9 cellular contexts compared by ENCODE assay signal in the genomic region with DNA sequence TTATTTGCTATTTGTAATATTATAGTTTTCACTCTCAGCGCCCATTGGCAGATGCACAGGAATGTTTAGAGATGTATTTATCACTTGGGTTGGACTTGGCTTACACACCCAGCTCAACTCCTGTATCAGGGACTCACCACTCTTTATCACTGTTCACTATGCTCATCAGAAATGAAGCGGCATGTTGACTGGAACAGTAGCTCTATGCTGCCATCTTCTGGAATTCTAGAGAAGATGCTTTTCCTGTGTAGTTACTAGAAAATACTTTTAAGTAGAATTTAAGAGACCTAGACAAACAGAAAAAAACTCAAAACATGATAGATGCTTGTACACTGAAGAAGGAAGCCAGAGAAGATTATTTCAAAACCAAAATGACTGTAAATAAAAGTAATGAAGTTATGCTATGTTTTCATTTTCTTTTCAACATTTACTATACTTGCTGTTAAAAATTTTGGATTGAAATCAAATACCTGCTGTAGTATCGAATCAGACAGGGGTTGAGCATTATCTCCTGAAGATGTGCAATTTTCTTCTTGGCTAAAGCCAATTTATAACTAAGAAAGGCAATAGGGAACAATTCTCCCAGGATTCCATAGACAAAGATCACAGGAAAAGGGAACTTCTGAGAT. TPM values are rescaled to one million over a fixed set of nuclear protein-coding genes. Genes with fewer than 3 reads are reported as not detected.
A peak's percentile ranks its signal among the peaks of the same experiment; 100 is the strongest.
DNase-seq lines count a peak whose midpoint lies in the region; ATAC-seq and TF ChIP-seq lines count a peak whose summit lies in the region.
"Had no signal": no experiment of that assay in that cellular context is flagged by ENCODE, and none has a peak within 500 bp of the region (broad histone marks: within the 10 kb centered on the region; RNA-seq: fewer than 3 reads in every experiment).

No MANE protein-coding gene starts in this region.

- no peak overlapping the region for H3K4me3 ChIP-seq in NT2/D1 (ENCODE audit: insufficient read length, low read depth)
- H3K4me3 ChIP-seq in breast epithelium, result no peak overlapping the region
- H3K4me3 ChIP-seq in thoracic aorta, result no peak overlapping the region
- H3K4me3 ChIP-seq: BLaER1 treated with 17β-estradiol and CSF1 and Interleukin-3, amounts not matched to agents 10 nM and 100 nM had no signal

- TF ChIP-seq CTCF in breast epithelium (IDR thresholded peaks at IDR 0.05) (peak; percentile 56 to 72 (median 59)), thoracic aorta (IDR thresholded peaks at IDR 0.05) (peak; percentile 70)

- peak; percentile 71 for ATAC-seq in GM21423 (IDR thresholded peaks at IDR 0.05; ENCODE audit: unreplicated experiment)
- ATAC-seq in thoracic aorta (ENCODE audit: insufficient number of reproducible peaks, low FRiP score, low read depth), result no peak

- no peak overlapping the region for H3K9ac ChIP-seq in NT2/D1 (ENCODE audit: insufficient read length, low read depth)
- H3K9ac ChIP-seq: BLaER1 treated with 17β-estradiol and CSF1 and Interleukin-3, amounts not matched to agents 10 nM and 100 nM had no signal

- intact Hi-C loops in breast epithelium (cut with DNase I; ENCODE audit: low total_unique reads), result no loop called here

- H3K27ac ChIP-seq in breast epithelium (no peak overlapping the region), thoracic aorta (no peak overlapping the region)
- H3K27ac ChIP-seq: BLaER1 treated with 17β-estradiol and CSF1 and Interleukin-3, amounts not matched to agents 10 nM and 100 nM had no signal

- no peaks in the 10 kb centered on the region for H3K9me3 ChIP-seq in NT2/D1 (ENCODE audit: insufficient read depth, low read length)
- no peaks in the 10 kb centered on the region for H3K9me3 ChIP-seq in breast epithelium
- H3K9me3 ChIP-seq in thoracic aorta, result no peaks in the 10 kb centered on the region
- H3K9me3 ChIP-seq: BLaER1 treated with 17β-estradiol and CSF1 and Interleukin-3, amounts not matched to agents 10 nM and 100 nM had no signal

- peak; percentile 81 for DNase-seq in NCI-H510A treated with DMSO at 0.1 percent for 48 hours (lab: John Stamatoyannopoulos, UW)
- DNase-seq in NCI-H510A (lab: John Stamatoyannopoulos, UW), result no peak
- peak; percentile 40 for DNase-seq in HS-5 (ENCODE audit: low read depth)
- peak; percentile 61 for DNase-seq in NT2/D1 (ENCODE audit: low read depth, low spot score)
- no peak for DNase-seq in breast epithelium (ENCODE audit: low spot score in 2 of 2)
- peak; percentile 68 for DNase-seq in islet precursor cell
- DNase-seq in thoracic aorta (ENCODE audit: low spot score), result no peak

- H3K36me3 ChIP-seq in NT2/D1 (ENCODE audit: insufficient read depth, insufficient read length, low read length), result no peaks in the 10 kb centered on the region
- H3K36me3 ChIP-seq in breast epithelium, result no peaks in the 10 kb centered on the region
- H3K36me3 ChIP-seq in thoracic aorta, result no peaks in the 10 kb centered on the region
- H3K36me3 ChIP-seq: BLaER1 treated with 17β-estradiol and CSF1 and Interleukin-3, amounts not matched to agents 10 nM and 100 nM had no signal

- no peaks in the 10 kb centered on the region for H3K4me1 ChIP-seq in NT2/D1 (ENCODE audit: insufficient read depth, insufficient read length)
- no peaks in the 10 kb centered on the region for H3K4me1 ChIP-seq in breast epithelium
- no peaks in the 10 kb centered on the region for H3K4me1 ChIP-seq in thoracic aorta (ENCODE audit: control insufficient read depth in 1 of 2, low read depth in 2 of 2)

- H3K27me3 ChIP-seq in NT2/D1 (ENCODE audit: insufficient read depth, insufficient read length) (no peaks in the 10 kb centered on the region), breast epithelium (no peaks in the 10 kb centered on the region), thoracic aorta (replicated peaks; ENCODE audit: insufficient read depth) (no peaks in the 10 kb centered on the region)
- H3K27me3 ChIP-seq: BLaER1 treated with 17β-estradiol and CSF1 and Interleukin-3, amounts not matched to agents 10 nM and 100 nM had no signal

- no peak for TF ChIP-seq POLR2A in breast epithelium (IDR thresholded peaks at IDR 0.05)

RNA-seq across cellular contexts. Expression of a gene that starts 47.4 kb away (rescaled TPM):
- not detected for total RNA-seq in breast epithelium
- total RNA-seq in thoracic aorta, result not detected

Comparison
In these comparisons a context has a peak if more than half of its experiments do, and no peak if none do; other contexts are left out.
1. DNase-seq: peak in NCI-H510A treated with DMSO at 0.1 percent for 48 hours (single experiment), HS-5 (single experiment), NT2/D1 (single experiment) and islet precursor cell (single experiment); none in NCI-H510A (single experiment), breast epithelium (0 of 2) and thoracic aorta (single experiment).